ENCODE assay signal across 2 cellular contexts in genomic region chr1:40750326-40750975, GRCh38.
TF ChIP-seq lines count a peak whose summit lies in the region.

No MANE protein-coding gene starts in this region.

TF ChIP-seq in GM12878, 131 proteins besides CTCF, POLR2A, EP300 and RAD21:
- TF ChIP-seq ELK1 (IDR thresholded peaks at IDR 0.05; ENCODE audit: low read depth, low read length) (no peak), MAX (IDR thresholded peaks at IDR 0.05; ENCODE audit: low read depth, low read length) (no peak), GATAD2B (conservative IDR thresholded peaks at IDR 0.05; ENCODE audit: low read depth) (no peak), ZNF384 (IDR thresholded peaks at IDR 0.05; ENCODE audit: borderline replicate concordance, low read depth, low read length) (0 out of 2 replicates have a peak, but pooled peaks have one; percentile 11), CBX5 (IDR thresholded peaks at IDR 0.05; ENCODE audit: low read depth) (no peak), SPI1 (IDR thresholded peaks at IDR 0.05; ENCODE audit: borderline replicate concordance, insufficient read depth, low read depth, low read length) (peak; percentile 45; the same call in 1 of the 2 replicates), RCOR1 (conservative IDR thresholded peaks at IDR 0.05; ENCODE audit: low read depth, low read length) (no peak), SUPT20H (IDR thresholded peaks at IDR 0.05; ENCODE audit: borderline replicate concordance, control insufficient read depth, low read depth, low read length) (no peak)

TF ChIP-seq in SK-N-SH treated with all-trans-retinoic acid at 6 μM for 48 hours, 23 proteins besides CTCF, POLR2A, EP300 and RAD21:
- TF ChIP-seq CSRNP3 (CRISPR knock-in tag; IDR thresholded peaks at IDR 0.05) (no peak), PPARA (CRISPR knock-in tag; IDR thresholded peaks at IDR 0.05; ENCODE audit: borderline replicate concordance) (no peak), ZNF565 (CRISPR knock-in tag; conservative IDR thresholded peaks at IDR 0.05; ENCODE audit: low read depth) (no peak), ZFP3 (CRISPR knock-in tag; IDR thresholded peaks at IDR 0.05) (no peak)
